ENCODE assay signal across 23 cellular contexts in genomic region chr5:53029608-53030007, GRCh38. TPM values are rescaled to one million over a fixed set of nuclear protein-coding genes. Genes with fewer than 3 reads are reported as not detected.
DNase-seq lines count a peak whose midpoint lies in the region; ATAC-seq, FAIRE-seq and TF ChIP-seq lines count a peak whose summit lies in the region.
"Had no signal": no experiment of that assay in that cellular context is flagged by ENCODE, and none has a peak within 500 bp of the region (broad histone marks: within the 10 kb centered on the region; RNA-seq: fewer than 3 reads in every experiment).

No MANE protein-coding gene starts in this region.

- no peak overlapping the region for H3K4me3 Mint-ChIP-seq in MCF 10A (ENCODE audit: unreplicated experiment)
- H3K4me3 Mint-ChIP-seq: CD14-positive monocyte had no signal

- H3K27me3 ChIP-seq in breast epithelium (no peaks in the 10 kb centered on the region), RWPE2 (ENCODE audit: insufficient read depth, poor library complexity, severe bottlenecking) (no peaks in the 10 kb centered on the region), esophagus squamous epithelium (no peaks in the 10 kb centered on the region), thymus (ENCODE audit: control insufficient read depth, insufficient read depth) (no peaks in the 10 kb centered on the region), pancreas (no peaks in the 10 kb centered on the region)
- H3K27me3 ChIP-seq: dorsolateral prefrontal cortex, ovary, suprapubic skin had no signal

- peaks cover 3 to 8% of the 10 kb centered on the region in 2 donors for H3K4me1 ChIP-seq in breast epithelium
- H3K4me1 ChIP-seq in RWPE2 (ENCODE audit: insufficient read depth, poor library complexity, severe bottlenecking) = peaks cover 72% of the 10 kb centered on the region
- peaks cover 6 to 80% (median 41%) of the 10 kb centered on the region in 3 donors for H3K4me1 ChIP-seq in esophagus squamous epithelium
- peaks cover 4% of the 10 kb centered on the region for H3K4me1 ChIP-seq in thymus (ENCODE audit: control insufficient read depth, insufficient read depth, low read length)
- H3K4me1 ChIP-seq in pancreas = peaks cover 0 to 16% (median 0%) of the 10 kb centered on the region in 3 donors

- intact Hi-C loops in MCF 10A (cut with micrococcal nuclease) (no loop called here), breast epithelium (cut with DNase I; ENCODE audit: low total_unique reads) (no loop called here), esophagus squamous epithelium (cut with DNase I) (no loop called here), pancreas (cut with DNase I) (no loop called here)

- no peak for TF ChIP-seq CTCF in MCF 10A (IDR thresholded peaks at IDR 0.05; ENCODE audit: unreplicated experiment)
- TF ChIP-seq CTCF in breast epithelium (IDR thresholded peaks at IDR 0.05) = no peak
- no peak for TF ChIP-seq CTCF in RWPE2 (IDR thresholded peaks at IDR 0.05; ENCODE audit: poor library complexity, severe bottlenecking)
- TF ChIP-seq CTCF in esophagus squamous epithelium (IDR thresholded peaks at IDR 0.05) = no peak
- no peak for TF ChIP-seq CTCF in pancreas (IDR thresholded peaks at IDR 0.05)

- no peaks in the 10 kb centered on the region for H3K36me3 Mint-ChIP-seq in MCF 10A (ENCODE audit: insufficient read depth, unreplicated experiment)
- H3K36me3 Mint-ChIP-seq: CD14-positive monocyte had no signal

- H3K36me3 ChIP-seq in breast epithelium (no peaks in the 10 kb centered on the region), RWPE2 (ENCODE audit: low read depth) (peaks cover 55% of the 10 kb centered on the region), esophagus squamous epithelium (no peaks in the 10 kb centered on the region), thymus (ENCODE audit: control insufficient read depth, insufficient read depth) (no peaks in the 10 kb centered on the region), pancreas (no peaks in the 10 kb centered on the region)
- H3K36me3 ChIP-seq: lower lobe of right lung, ovary, suprapubic skin had no signal

- H3K4me3 ChIP-seq in breast epithelium (no peak overlapping the region), RWPE2 (ENCODE audit: severe bottlenecking) (no peak overlapping the region), esophagus squamous epithelium (no peak overlapping the region), thymus (ENCODE audit: low read length) (no peak overlapping the region), pancreas (no peak overlapping the region)
- H3K4me3 ChIP-seq: dorsolateral prefrontal cortex, lower lobe of right lung, ovary, suprapubic skin had no signal

- no peaks in the 10 kb centered on the region for H3K27me3 Mint-ChIP-seq in MCF 10A (ENCODE audit: insufficient read depth, unreplicated experiment)

- no peak for FAIRE-seq in pancreas (lab: Jason Lieb, UNC)

- DNase-seq in MCF 10A (ENCODE audit: unreplicated experiment) = no peak
- DNase-seq in breast epithelium (ENCODE audit: low spot score in 2 of 2) = no peak
- DNase-seq in RWPE2 (ENCODE audit: low spot score) = no peak
- DNase-seq in esophagus squamous epithelium (lab: John Stamatoyannopoulos, UW) = no peak
- no peak for DNase-seq in pancreas
- no peak for DNase-seq in activated CD4-positive, alpha-beta T cell treated with anti-CD3 and anti-CD28 coated beads, Interleukin-2, amount 50 U/mL, for 48 hours
- DNase-seq: activated CD4-positive, alpha-beta T cell treated with anti-CD3 and anti-CD28 coated beads for 48 hours; cerebellar nuclear complex; DMS79 treated with DMSO at 0.1 percent for 48 hours; dorsolateral prefrontal cortex; HCEC 1CT; head of caudate nucleus; Karpas-422; lower lobe of right lung; NCI-H1436 treated with DMSO at 0.1 percent for 48 hours; NCI-H82; ovary; stimulated activated CD4-positive, alpha-beta T cell treated with anti-CD3 and anti-CD28 coated beads, Interleukin-2, amount 100 ng/mL, for 48 hours; T-helper 2 cell had no signal

- 92 to 100% methylated on average over 1 of the region's 1 CpG for WGBS in esophagus squamous epithelium, 2 donors
- 89% methylated on average over 1 of the region's 1 CpG for WGBS in thymus
- WGBS in pancreas, 2 donors = 86 to 90% methylated on average over 1 of the region's 1 CpG

- no peak for ATAC-seq in RWPE2 (ENCODE audit: low read depth)
- ATAC-seq in pancreas = no peak
- ATAC-seq in GM18873 (IDR thresholded peaks at IDR 0.05; ENCODE audit: low FRiP score, unreplicated experiment) = no peak
- ATAC-seq: lower lobe of right lung had no signal

- no TSS peak for BruUV-seq in MCF 10A (replicated peaks; lab: Mats Ljungman, UMichigan)

- H3K9me3 ChIP-seq in breast epithelium = no peaks in the 10 kb centered on the region
- no peaks in the 10 kb centered on the region for H3K9me3 ChIP-seq in RWPE2 (ENCODE audit: severe bottlenecking)
- no peaks in the 10 kb centered on the region for H3K9me3 ChIP-seq in esophagus squamous epithelium
- H3K9me3 ChIP-seq in thymus (ENCODE audit: control insufficient read depth) = no peaks in the 10 kb centered on the region
- H3K9me3 ChIP-seq in pancreas = no peaks in the 10 kb centered on the region
- H3K9me3 ChIP-seq: lower lobe of right lung, ovary, suprapubic skin had no signal

- peak overlapping the region; percentile 71 for H3K27ac Mint-ChIP-seq in MCF 10A (ENCODE audit: low read depth, unreplicated experiment)
- H3K27ac Mint-ChIP-seq: CD14-positive monocyte had no signal

- CTCF ChIA-PET in MCF 10A (lab: Yijun Ruan, JAX) = interaction anchor here (0.9 to 6.7 kb wide), 6 partner anchors 11 to 81 kb away, joined by 3 to 49 read pairs (median 4); no protein-coding TSS in a partner anchor

- TF ChIP-seq POLR2A in breast epithelium (IDR thresholded peaks at IDR 0.05) (no peak), esophagus squamous epithelium (IDR thresholded peaks at IDR 0.05) (no peak)

- H3K4me1 Mint-ChIP-seq in MCF 10A (ENCODE audit: insufficient read depth, unreplicated experiment) = peaks cover 43% of the 10 kb centered on the region

- H3K9me3 Mint-ChIP-seq in MCF 10A (ENCODE audit: unreplicated experiment) = no peaks in the 10 kb centered on the region
- H3K9me3 Mint-ChIP-seq: CD14-positive monocyte had no signal

- POLR2A ChIA-PET in MCF 10A (lab: Yijun Ruan, JAX) = interaction anchor here (1.0 to 3.8 kb wide), 4 partner anchors 12 to 40 kb away, joined by 3 to 58 read pairs (median 8); partner anchors contain the start of gene ITGA2

- H3K27ac ChIP-seq in breast epithelium = no peak overlapping the region
- peak overlapping the region; percentile 85 for H3K27ac ChIP-seq in RWPE2 (ENCODE audit: poor library complexity, severe bottlenecking)
- peak overlapping the region; percentile 62 to 80 (median 74) for H3K27ac ChIP-seq in esophagus squamous epithelium
- H3K27ac ChIP-seq in thymus (ENCODE audit: low read depth) = peak overlapping the region; percentile 5
- H3K27ac ChIP-seq in pancreas = no peak overlapping the region
- H3K27ac ChIP-seq: lower lobe of right lung, ovary, suprapubic skin had no signal

RNA-seq across cellular contexts. Expression of gene ITGA2, which starts 40.5 kb away (rescaled TPM):
- total RNA-seq in MCF 10A (2022) (14.1 and 16.8 TPM in 2 replicates), breast epithelium (10 to 100 TPM in 2 of 3 donors, under 1 TPM in 1; 0.80 to 33.7 (median 11.8) TPM), esophagus squamous epithelium (10 to 100 TPM; 12.0 to 28.5 (median 21.6) TPM), pancreas (10 to 100 TPM in 1 of 6 donors, 1 to 10 TPM in 5; 1.3 to 12.6 (median 1.8) TPM)
- polyA plus RNA-seq in thymus (3.5 TPM), pancreas (under 1 TPM; 0.30 to 0.61 TPM)
- polyA plus RNA-seq: CD14-positive monocyte had no signal

Comparison
In these comparisons a context has a peak if more than half of its experiments do, and no peak if none do; other contexts are left out.
1. H3K27ac ChIP-seq: peak in RWPE2 (single experiment), esophagus squamous epithelium (4 of 4) and thymus (single experiment); none in breast epithelium (0 of 2) and pancreas (0 of 4).